Comparison of ENCODE assay signal across 8 cellular contexts in genomic region chr3:119637679-119638525, GRCh38. TPM values are rescaled to one million over a fixed set of nuclear protein-coding genes. Genes with fewer than 3 reads are reported as not detected.
DNase-seq lines count a peak whose midpoint lies in the region; ATAC-seq and TF ChIP-seq lines count a peak whose summit lies in the region.

No MANE protein-coding gene starts in this region.

- DNase-seq in CD14-positive monocyte (ENCODE audit: low spot score), result peak; percentile 72
- DNase-seq in left ventricle myocardium superior, result no peak
- DNase-seq in suprapubic skin (ENCODE audit: low spot score in 2 of 2), result peak in 1 of 2 donors; percentile 34
- DNase-seq in putamen (ENCODE audit: low spot score), result no peak
- DNase-seq in NCI-H526 (lab: John Stamatoyannopoulos, UW), result no peak

- H3K4me3 ChIP-seq in suprapubic skin, result peak overlapping the region; percentile 9

- intact Hi-C loops in CD14-positive monocyte (cut with micrococcal nuclease) (loop anchor here in 1 of 2 donors (1.0 to 5.0 kb wide), 5 partner anchors 9 to 76 kb away; partner anchors contain the start of gene COX17), left ventricle myocardium superior (cut with micrococcal nuclease) (loop anchor here (5.0 kb wide), 1 partner anchor 36 kb away; no protein-coding TSS in a partner anchor)

- whole genome bisulfite sequencing in suprapubic skin, result 66% methylated on average over 7 of the region's 7 CpGs

- no peaks in the 10 kb centered on the region for H3K27me3 ChIP-seq in suprapubic skin

- H3K9me3 ChIP-seq in suprapubic skin, result no peaks in the 10 kb centered on the region

- H3K27ac ChIP-seq in suprapubic skin, result peak overlapping the region; percentile 83

- peaks cover 42% of the 10 kb centered on the region for H3K4me1 Mint-ChIP-seq in CD14-positive monocyte
- peaks cover 34% of the 10 kb centered on the region for H3K4me1 Mint-ChIP-seq in activated T-helper 17 cell treated with anti-CD3 and anti-CD28 coated beads, Interleukin-2, amount 50 U/mL, for 72 hours

- no peaks in the 10 kb centered on the region for H3K9me3 Mint-ChIP-seq in CD14-positive monocyte
- H3K9me3 Mint-ChIP-seq in activated T-helper 17 cell treated with anti-CD3 and anti-CD28 coated beads, Interleukin-2, amount 50 U/mL, for 72 hours, result peaks cover 8% of the 10 kb centered on the region

- peaks cover 23% of the 10 kb centered on the region for H3K4me1 ChIP-seq in suprapubic skin

- H3K4me3 Mint-ChIP-seq in CD14-positive monocyte, result peak overlapping the region; percentile 72 to 76
- peak overlapping the region; percentile 61 for H3K4me3 Mint-ChIP-seq in activated T-helper 17 cell treated with anti-CD3 and anti-CD28 coated beads, Interleukin-2, amount 50 U/mL, for 72 hours

- ATAC-seq in GM19397 (IDR thresholded peaks at IDR 0.05; ENCODE audit: unreplicated experiment) (peak; percentile 31), HG03439 (IDR thresholded peaks at IDR 0.05; ENCODE audit: unreplicated experiment) (peak; percentile 29), left ventricle myocardium superior (peak; percentile 16)
- peak; percentile 40 for ATAC-seq in activated T-helper 17 cell treated with anti-CD3 and anti-CD28 coated beads, Interleukin-2, amount 50 U/mL, for 72 hours (replicated peaks)

- H3K36me3 Mint-ChIP-seq in CD14-positive monocyte, result peaks cover 6 to 7% of the 10 kb centered on the region in 2 donors
- H3K36me3 Mint-ChIP-seq in activated T-helper 17 cell treated with anti-CD3 and anti-CD28 coated beads, Interleukin-2, amount 50 U/mL, for 72 hours (ENCODE audit: low read depth), result peaks cover 20% of the 10 kb centered on the region

- no peak for TF ChIP-seq CTCF in CD14-positive monocyte (IDR thresholded peaks at IDR 0.05)
- no peak for TF ChIP-seq CTCF in suprapubic skin (IDR thresholded peaks at IDR 0.05)

- no peak for TF ChIP-seq POLR2A in suprapubic skin (IDR thresholded peaks at IDR 0.05)

- peaks cover 10% of the 10 kb centered on the region for H3K36me3 ChIP-seq in suprapubic skin

- peaks cover 0 to 6% (median 0%) of the 10 kb centered on the region in 3 donors for H3K27me3 Mint-ChIP-seq in CD14-positive monocyte (ENCODE audit: low read depth in 3 of 3)
- H3K27me3 Mint-ChIP-seq in activated T-helper 17 cell treated with anti-CD3 and anti-CD28 coated beads, Interleukin-2, amount 50 U/mL, for 72 hours, result no peaks in the 10 kb centered on the region

- H3K27ac Mint-ChIP-seq in CD14-positive monocyte, result peak overlapping the region; percentile 98 to 100 (median 100)
- H3K27ac Mint-ChIP-seq in activated T-helper 17 cell treated with anti-CD3 and anti-CD28 coated beads, Interleukin-2, amount 50 U/mL, for 72 hours, result peak overlapping the region; percentile 85

- TF ChIP-seq EP300 in suprapubic skin (IDR thresholded peaks at IDR 0.05), result no peak

RNA-seq across cellular contexts. Expression of gene POPDC2, which starts 22.5 kb away (rescaled TPM):
- under 1 TPM; 0.58 to 0.63 TPM for polyA plus RNA-seq in CD14-positive monocyte
- total RNA-seq in activated T-helper 17 cell treated with anti-CD3 and anti-CD28 coated beads, Interleukin-2, amount 50 U/mL, for 72 hours, result 1 to 10 TPM; 4.0 to 4.7 TPM
- 586 TPM for total RNA-seq in left ventricle myocardium superior
- 1 to 10 TPM in 3 of 4 donors, under 1 TPM in 1; 0.68 to 4.5 (median 3.4) TPM for total RNA-seq in suprapubic skin

RNA-seq across cellular contexts. Expression of gene COX17, which starts 39.3 kb away (rescaled TPM):
- polyA plus RNA-seq in CD14-positive monocyte, result 10 to 100 TPM; 81.6 to 83.6 TPM
- total RNA-seq in activated T-helper 17 cell treated with anti-CD3 and anti-CD28 coated beads, Interleukin-2, amount 50 U/mL, for 72 hours, result 10 to 100 TPM; 55.7 to 65.4 TPM
- 177 TPM for total RNA-seq in left ventricle myocardium superior
- total RNA-seq in suprapubic skin, result 10 to 100 TPM; 22.1 to 29.8 (median 26.0) TPM

RNA-seq across cellular contexts. Expression of gene PLA1A, which starts 40.2 kb away (rescaled TPM):
- not detected for polyA plus RNA-seq in CD14-positive monocyte
- under 1 TPM; 0.34 to 0.39 TPM for total RNA-seq in activated T-helper 17 cell treated with anti-CD3 and anti-CD28 coated beads, Interleukin-2, amount 50 U/mL, for 72 hours
- total RNA-seq in left ventricle myocardium superior (1.3 TPM), suprapubic skin (1 to 10 TPM in 2 of 4 donors, under 1 TPM in 1, not detected in 1; 0.39 to 1.8 (median 1.4) TPM)

RNA-seq across cellular contexts. Expression of gene ADPRH, which starts 58.6 kb away (rescaled TPM):
- 10 to 100 TPM; 31.5 to 37.8 TPM for polyA plus RNA-seq in CD14-positive monocyte
- 10 to 100 TPM; 11.4 to 14.7 TPM for total RNA-seq in activated T-helper 17 cell treated with anti-CD3 and anti-CD28 coated beads, Interleukin-2, amount 50 U/mL, for 72 hours
- total RNA-seq in left ventricle myocardium superior (10.3 TPM), suprapubic skin (1 to 10 TPM; 1.3 to 3.9 (median 2.3) TPM)

Comparison
In these comparisons a context has a peak if more than half of its experiments do, and no peak if none do; other contexts are left out.
1. RNA of gene POPDC2, which starts 22.5 kb away (total RNA-seq): 586 TPM in left ventricle myocardium superior (single experiment); 4.0 to 4.7 TPM in activated T-helper 17 cell treated with anti-CD3 and anti-CD28 coated beads, Interleukin-2, amount 50 U/mL, for 72 hours and 0.68 to 4.5 TPM in suprapubic skin; every median in the first group is over 100 times any median in the second.
2. Peak in every context shown above with its lines, with median percentiles within 50 percentile points of each other: ATAC-seq.